27 cellular contexts compared by ENCODE assay signal in genomic region chr6:37233541-37233940, GRCh38. TPM values are rescaled to one million over a fixed set of nuclear protein-coding genes. Genes with fewer than 3 reads are reported as not detected.
"Had no signal": no experiment of that assay in that cellular context is flagged by ENCODE, and none has a peak within 500 bp of the region (broad histone marks: within the 10 kb centered on the region; RNA-seq: fewer than 3 reads in every experiment).

No MANE protein-coding gene starts in this region.

- H3K27me3 ChIP-seq: stomach, suprapubic skin, testis, thyroid gland, tibial artery, tibial nerve, transverse colon, upper lobe of left lung, upper lobe of right lung, uterus, vagina had no signal

- H3K9me3 ChIP-seq: stomach, suprapubic skin, testis, thoracic aorta, thyroid gland, tibial artery, tibial nerve, transverse colon, upper lobe of left lung, upper lobe of right lung, uterus, vagina had no signal

- H3K4me3 ChIP-seq: stomach, suprapubic skin, testis, thoracic aorta, thyroid gland, tibial artery, tibial nerve, transverse colon, upper lobe of left lung, upper lobe of right lung, uterus, vagina had no signal

- H3K4me1 ChIP-seq: stomach, suprapubic skin, testis, tibial nerve, transverse colon, upper lobe of right lung, uterus, vagina had no signal

- H3K27ac ChIP-seq: stomach, suprapubic skin, testis, thoracic aorta, thyroid gland, tibial artery, tibial nerve, transverse colon, upper lobe of left lung, upper lobe of right lung, uterus, vagina had no signal

- ATAC-seq: stimulated activated effector memory CD8-positive, alpha-beta T cell treated with anti-CD3 and anti-CD28 coated beads, Interleukin-12 subunit alpha, Interleukin-12 subunit beta, amount 100 ng/mL, for 72 hours; stimulated activated memory B cell treated with anti-CD40 and anti-IgM and Interleukin-4, amounts not matched to agents 10 μg/mL and 1 μg/mL and 100 μg/mL, for 72 hours; stimulated activated naive B cell treated with anti-CD40 and anti-IgM and Interleukin-4, amounts not matched to agents 10 μg/mL and 1 μg/mL and 100 μg/mL, for 72 hours; stimulated activated naive CD8-positive, alpha-beta T cell treated with anti-CD3 and anti-CD28 coated beads, Interleukin-15, amount 100 ng/mL, for 72 hours; stimulated activated naive CD8-positive, alpha-beta T cell treated with anti-CD3 and anti-CD28 coated beads, Interleukin-15, Interleukin-2, amounts not matched to agents 100 U/mL and 50 U/mL, for 24 hours; upper lobe of right lung had no signal

- FAIRE-seq: urothelium cell line had no signal

- DNase-seq: stimulated activated CD4-positive, alpha-beta T cell treated with anti-CD3 and anti-CD28 coated beads, Interleukin-2, amount 100 ng/mL, for 48 hours; stimulated activated CD4-positive, alpha-beta T cell treated with anti-CD3 and anti-CD28 coated beads, Interleukin-4, amount 100 ng/mL, for 1 hour; stimulated activated CD4-positive, alpha-beta T cell treated with anti-CD3 and anti-CD28 coated beads, Interleukin-4, amount 100 ng/mL, for 24 hours; stimulated activated CD4-positive, alpha-beta T cell treated with anti-CD3 and anti-CD28 coated beads, Interleukin-4, amount 100 ng/mL, for 4 hours; stimulated activated CD8-positive, alpha-beta memory T cell treated with anti-CD3 and anti-CD28 coated beads, Interleukin-4, amount 100 ng/mL, for 48 hours; stimulated activated naive B cell treated with anti-CD40 and anti-IgM and Interleukin-4, amounts not matched to agents 10 μg/mL and 1 μg/mL and 100 μg/mL, for 72 hours; stimulated activated naive CD4-positive, alpha-beta T cell; stimulated activated naive CD4-positive, alpha-beta T cell treated with Interleukin-2 at 50 U/mL for 16 hours; stimulated activated naive CD8-positive, alpha-beta T cell treated with anti-CD3 and anti-CD28 coated beads, Interleukin-15, amount 100 ng/mL, for 72 hours; stimulated activated naive CD8-positive, alpha-beta T cell treated with anti-CD3 and anti-CD28 coated beads, Interleukin-15, Interleukin-2, amounts not matched to agents 100 U/mL and 50 U/mL, for 24 hours; stomach; substantia nigra; testis; thyroid gland; tibial artery; transverse colon; trophoblast cell; upper lobe of left lung; upper lobe of right lung; uterus had no signal

- H3K36me3 ChIP-seq: stomach, suprapubic skin, thoracic aorta, thyroid gland, tibial artery, tibial nerve, transverse colon, upper lobe of left lung, upper lobe of right lung, uterus, vagina had no signal

RNA-seq across cellular contexts. Expression of gene TMEM217, which starts 24.4 kb away (rescaled TPM):
- total RNA-seq: vagina had no signal
